7 cellular contexts compared by ENCODE assay signal in genomic region chr4:38128478-38129451, GRCh38.
A peak's percentile ranks its signal among the peaks of the same experiment; 100 is the strongest.
DNase-seq lines count a peak whose midpoint lies in the region; ATAC-seq and TF ChIP-seq lines count a peak whose summit lies in the region.

No MANE protein-coding gene starts in this region.

- peak; percentile 40 for ATAC-seq in GM19324 (IDR thresholded peaks at IDR 0.05; ENCODE audit: low FRiP score, unreplicated experiment)
- ATAC-seq in HG03135 (IDR thresholded peaks at IDR 0.05; ENCODE audit: unreplicated experiment): peak; percentile 42

- DNase-seq in activated CD4-positive, CD25-positive, alpha-beta regulatory T cell (lab: John Stamatoyannopoulos, UW): peak in 3 of 4 experiments; percentile 31 to 64 (median 55)
- DNase-seq in effector memory CD4-positive, alpha-beta T cell: peak; percentile 24 to 55 (median 38)
- DNase-seq in smooth muscle cell (lab: John Stamatoyannopoulos, UW; ENCODE audit: unreplicated experiment): no peak
- no peak for DNase-seq in SW 1271 (lab: John Stamatoyannopoulos, UW)
- no peak for DNase-seq in UCSD-AML1 (lab: John Stamatoyannopoulos, UW; ENCODE audit: unreplicated experiment)

- no peaks in the 10 kb centered on the region for H3K79me2 ChIP-seq in smooth muscle cell (ENCODE audit: low read depth)

- peaks cover 13% of the 10 kb centered on the region for H3K36me3 ChIP-seq in effector memory CD4-positive, alpha-beta T cell (ENCODE audit: control insufficient read depth, insufficient read depth, low read length)
- H3K36me3 ChIP-seq in smooth muscle cell (ENCODE audit: low read depth): no peaks in the 10 kb centered on the region

- no peak for TF ChIP-seq CTCF in smooth muscle cell (IDR thresholded peaks at IDR 0.05; ENCODE audit: borderline replicate concordance, insufficient read depth, poor library complexity, severe bottlenecking)

- H3K4me1 ChIP-seq in effector memory CD4-positive, alpha-beta T cell (ENCODE audit: control insufficient read depth, insufficient read depth, low read length, poor library complexity, severe bottlenecking): peaks cover 38% of the 10 kb centered on the region
- peaks cover 48% of the 10 kb centered on the region for H3K4me1 ChIP-seq in smooth muscle cell (ENCODE audit: low read depth)

- no peaks in the 10 kb centered on the region for H3K27me3 ChIP-seq in effector memory CD4-positive, alpha-beta T cell (replicated peaks; ENCODE audit: control insufficient read depth, insufficient read depth, low read length, poor library complexity, severe bottlenecking)
- H3K27me3 ChIP-seq in smooth muscle cell (ENCODE audit: low read depth): no peaks in the 10 kb centered on the region

- H3K4me2 ChIP-seq in smooth muscle cell: no peak overlapping the region

- H4K20me1 ChIP-seq in smooth muscle cell (ENCODE audit: low read depth): no peaks in the 10 kb centered on the region

- H3K27ac ChIP-seq in effector memory CD4-positive, alpha-beta T cell (ENCODE audit: insufficient read depth, low read length, poor library complexity, severe bottlenecking): peak overlapping the region; percentile 53
- H3K27ac ChIP-seq in smooth muscle cell (ENCODE audit: low read depth): peak overlapping the region; percentile 85

- H3K4me3 ChIP-seq in effector memory CD4-positive, alpha-beta T cell (ENCODE audit: insufficient read depth, low read depth, low read length, poor library complexity, severe bottlenecking): no peak overlapping the region
- no peak overlapping the region for H3K4me3 ChIP-seq in smooth muscle cell

- H3F3A ChIP-seq in smooth muscle cell (ENCODE audit: low read depth): peaks cover 12% of the 10 kb centered on the region

- H3K9me3 ChIP-seq in effector memory CD4-positive, alpha-beta T cell (ENCODE audit: control insufficient read depth, low read length): no peaks in the 10 kb centered on the region
- no peaks in the 10 kb centered on the region for H3K9me3 ChIP-seq in smooth muscle cell (replicated peaks; ENCODE audit: low read depth)

- 74% methylated on average over 7 of the region's 7 CpGs for WGBS in smooth muscle cell (ENCODE audit: low lambda C conversion rate)

- peak overlapping the region; percentile 68 for H3K9ac ChIP-seq in smooth muscle cell (ENCODE audit: low read depth)

- no peak overlapping the region for H2AFZ ChIP-seq in smooth muscle cell (ENCODE audit: low read depth)

Comparison
In these comparisons a context has a peak if more than half of its experiments do, and no peak if none do; other contexts are left out.
1. DNase-seq: peak in activated CD4-positive, CD25-positive, alpha-beta regulatory T cell (3 of 4) and effector memory CD4-positive, alpha-beta T cell (3 of 3); none in smooth muscle cell (single experiment), SW 1271 (0 of 2) and UCSD-AML1 (single experiment).